ENCODE assay signal across 31 cellular contexts in the genomic region with DNA sequence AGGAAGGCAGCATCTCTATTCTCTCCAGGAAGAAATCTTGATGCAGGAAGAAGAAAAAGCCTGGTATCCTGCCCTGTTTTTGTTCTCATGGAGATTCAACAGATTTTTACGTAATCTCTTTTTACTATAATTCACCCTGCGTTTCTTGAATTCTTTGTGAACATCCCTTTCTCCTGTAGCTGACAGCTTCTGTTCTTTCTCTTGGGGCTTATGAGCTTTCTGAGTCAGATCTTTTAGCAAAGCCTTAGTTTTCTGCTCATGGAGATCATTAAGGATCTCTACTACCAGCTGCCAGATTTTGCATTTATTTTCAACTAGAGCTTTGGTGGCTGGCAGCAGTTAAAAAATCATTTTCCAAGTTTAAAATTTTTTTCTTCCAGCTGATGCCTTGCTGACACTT. TPM values are rescaled to one million over a fixed set of nuclear protein-coding genes. Genes with fewer than 3 reads are reported as not detected.
"Had no signal": no experiment of that assay in that cellular context is flagged by ENCODE, and none has a peak within 500 bp of the region (broad histone marks: within the 10 kb centered on the region; RNA-seq: fewer than 3 reads in every experiment).

No MANE protein-coding gene starts in this region.

- DNase-seq: activated B cell treated with CpG ODN at 0.5 μM for 24 hours; activated CD4-positive, alpha-beta memory T cell treated with anti-CD3 and anti-CD28 coated beads, Interleukin-2, amount 10 ng/mL, durations not matched to agents 7 days and 5 days; activated CD4-positive, alpha-beta T cell treated with anti-CD3 and anti-CD28 coated beads for 4 hours; activated CD4-positive, alpha-beta T cell treated with anti-CD3 and anti-CD28 coated beads, Interleukin-2, amount 50 U/mL, for 1 hour; activated CD4-positive, CD25-positive, alpha-beta regulatory T cell treated with anti-CD3 and anti-CD28 coated beads, Interleukin-2, amount 50 U/mL, for 72 hours; activated CD8-positive, alpha-beta memory T cell treated with anti-CD3 and anti-CD28 coated beads for 24 hours; activated CD8-positive, alpha-beta memory T cell treated with anti-CD3 and anti-CD28 coated beads, Interleukin-2, amount 10 ng/mL, durations not matched to agents 7 days and 5 days; activated CD8-positive, alpha-beta memory T cell treated with anti-CD3 and anti-CD28 coated beads, Interleukin-2, amount 50 U/mL, for 48 hours; activated effector memory CD4-positive, alpha-beta T cell treated with Interleukin-2 at 50 U/mL for 16 hours; activated naive CD4-positive, alpha-beta T cell treated with anti-CD3 and anti-CD28 coated beads, Interleukin-2, amount 10 ng/mL, durations not matched to agents 7 days and 5 days; activated naive CD8-positive, alpha-beta T cell treated with anti-CD3 and anti-CD28 coated beads, Interleukin-2, amount 50 U/mL, for 24 hours; activated T-cell treated with anti-CD3 and anti-CD28 coated beads, Interleukin-2, amount 50 U/mL, for 48 hours; amniotic stem cell; NCI-H1105; NCI-H1417 treated with DMSO at 0.1 percent for 48 hours; NCI-H1930; NCI-H2081 treated with DMSO at 0.1 percent for 48 hours; NCI-H345; NCI-H524 treated with DMSO at 0.1 percent for 48 hours; PC-3; Peyer's patch; RPMI8226; SHP77 treated with DMSO at 0.1 percent for 48 hours; SW 1271; T-helper 1 cell; T-helper 9 cell had no signal

- H3K27ac ChIP-seq: ascending aorta, breast epithelium, Peyer's patch, SJSA1, VCaP had no signal

- ATAC-seq: activated CD8-positive, alpha-beta memory T cell treated with anti-CD3 and anti-CD28 coated beads, Interleukin-2, amount 10 ng/mL, durations not matched to agents 7 days and 5 days; activated naive CD8-positive, alpha-beta T cell treated with anti-CD3 and anti-CD28 coated beads, Interleukin-2, amount 50 U/mL, for 24 hours; PC-3 had no signal

- H3K4me1 ChIP-seq: ascending aorta, breast epithelium, Peyer's patch, SJSA1 had no signal

- H3K36me3 ChIP-seq: ascending aorta, breast epithelium, Peyer's patch, SJSA1 had no signal

- H3K27me3 ChIP-seq: ascending aorta, breast epithelium, Peyer's patch, SJSA1 had no signal

- H3K9me3 ChIP-seq: ascending aorta, Peyer's patch, SJSA1 had no signal

- H3K4me3 ChIP-seq: ascending aorta, breast epithelium, Peyer's patch, SJSA1 had no signal

RNA-seq across cellular contexts. Expression of a gene that starts 51.6 kb away (rescaled TPM):
- total RNA-seq: activated CD4-positive, alpha-beta memory T cell treated with anti-CD3 and anti-CD28 coated beads, Interleukin-2, amount 10 ng/mL, durations not matched to agents 7 days and 5 days; activated CD8-positive, alpha-beta memory T cell treated with anti-CD3 and anti-CD28 coated beads, Interleukin-2, amount 10 ng/mL, durations not matched to agents 7 days and 5 days; ascending aorta; NCI-H460; PC-3; Peyer's patch; SJSA1 had no signal
